In the genomic region with DNA sequence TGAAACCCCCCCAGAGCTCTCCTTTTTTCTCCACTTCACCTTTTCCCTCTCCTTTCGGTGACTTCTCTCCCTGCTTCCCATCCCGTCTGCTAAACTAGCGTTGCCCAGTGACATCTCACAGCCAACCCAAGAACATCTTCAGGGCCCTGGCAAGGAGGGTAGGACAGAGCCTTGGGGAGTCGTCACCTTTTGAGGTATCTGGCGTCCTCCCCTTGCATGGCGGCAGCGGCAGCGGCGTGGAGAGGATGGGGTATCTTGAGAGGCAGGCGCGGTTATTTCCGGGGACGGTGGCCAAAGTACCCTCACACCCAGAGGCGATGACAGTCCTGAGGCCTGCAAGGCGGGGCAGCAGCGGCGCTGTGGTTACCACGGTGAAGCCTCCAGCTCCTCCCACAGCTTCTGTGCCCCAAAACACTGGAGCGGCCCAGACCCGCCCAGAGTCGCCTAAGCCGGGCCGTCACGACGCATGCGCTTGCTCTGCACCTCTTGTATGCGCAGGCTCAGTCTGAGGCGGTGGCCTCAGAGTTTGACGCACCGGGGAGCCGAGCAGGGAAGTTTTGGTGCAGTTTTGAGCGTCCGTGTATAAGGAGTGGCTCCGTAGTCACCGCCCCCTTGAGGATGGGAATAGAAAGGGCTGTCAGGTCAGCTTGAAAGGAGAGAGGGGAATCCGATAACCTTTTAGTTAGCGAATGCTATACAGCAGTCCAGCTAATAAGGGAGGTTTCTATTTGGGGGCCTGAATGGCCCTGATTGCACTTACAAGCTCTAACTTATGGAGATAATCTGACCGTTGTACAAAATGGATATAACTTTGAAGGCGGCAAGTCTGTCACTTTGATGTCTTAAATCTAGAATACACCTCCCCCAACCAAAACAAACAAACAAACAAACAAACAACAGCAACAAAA, we compare ENCODE assay signal across 8 cellular contexts. TPM values are rescaled to one million over a fixed set of nuclear protein-coding genes. Genes with fewer than 3 reads are reported as not detected.
DNase-seq lines count a peak whose midpoint lies in the region; FAIRE-seq and TF ChIP-seq lines count a peak whose summit lies in the region.

A gene (minus strand): TSS at position 446 of the 908 bp plus-strand sequence. CDS start 228 bp downstream, at position 218.

- TF ChIP-seq EP300 in stomach (IDR thresholded peaks at IDR 0.05): no peak

- peak; percentile 99 for FAIRE-seq in H54 (lab: Jason Lieb, UNC)

- H3K36me3 ChIP-seq in Loucy (ENCODE audit: insufficient read depth, low read length) (no peaks in the 10 kb centered on the region), stomach (no peaks in the 10 kb centered on the region)

- H3K9ac ChIP-seq in Loucy (ENCODE audit: low read depth, low read length, poor library complexity, severe bottlenecking): peak within 1 kb of the TSS; percentile 78

- H3K4me2 ChIP-seq in Loucy (ENCODE audit: low read depth, low read length, poor library complexity, severe bottlenecking): peak within 1 kb of the TSS; percentile 99

- H3K9me3 Mint-ChIP-seq in nephron progenitor cell: peaks cover 35% of the 10 kb centered on the region

- peaks cover 32% of the 10 kb centered on the region for H3K4me1 Mint-ChIP-seq in nephron progenitor cell

- peak within 1 kb of the TSS; percentile 92 for H3K4me3 Mint-ChIP-seq in nephron progenitor cell

- no peaks in the 10 kb centered on the region for H3K27me3 Mint-ChIP-seq in nephron progenitor cell (ENCODE audit: low read depth, poor library complexity)

- TF ChIP-seq POLR2A in H54 (IDR thresholded peaks at IDR 0.05; ENCODE audit: low read depth, low read length) (peak; percentile 65), stomach (IDR thresholded peaks at IDR 0.05) (peak in 2 of 4 donors; percentile 6 to 36)

- peak within 1 kb of the TSS; percentile 91 for H2AFZ ChIP-seq in Loucy (ENCODE audit: low read length)

- 0 to 1% (median 1%) methylated on average over 33 to 39 of the region's 39 CpGs for WGBS in stomach, 5 donors

- DNase-seq in ELR (ENCODE audit: low read depth) (peak; percentile 98), H54 (ENCODE audit: insufficient read length, low spot score) (peak; percentile 75), SHP77 (lab: John Stamatoyannopoulos, UW) (peak; percentile 97 to 98), fibroblast of the aortic adventitia (ENCODE audit: low read depth) (peak; percentile 97), nephron progenitor cell (peak; percentile 96), stomach (peak; percentile 96)
- peak; percentile 98 for DNase-seq in activated effector memory CD4-positive, alpha-beta T cell treated with anti-CD3 and anti-CD28 coated beads, Interleukin-2, amount 50 U/mL, for 16 hours

- H4K20me1 ChIP-seq in Loucy (ENCODE audit: insufficient read depth, low read length, poor library complexity, severe bottlenecking): no peaks in the 10 kb centered on the region

- peaks cover 12% of the 10 kb centered on the region for H3K36me3 Mint-ChIP-seq in nephron progenitor cell (ENCODE audit: low read depth)

- peaks cover 24% of the 10 kb centered on the region for H3K79me2 ChIP-seq in Loucy (ENCODE audit: insufficient read depth, low read length)

- peak within 1 kb of the TSS; percentile 66 to 87 (median 81) for H3K27ac ChIP-seq in stomach

- peaks cover 9% of the 10 kb centered on the region; the same call in 1 of the 2 replicates for H3K9me3 ChIP-seq in Loucy (ENCODE audit: insufficient read depth, low read depth, low read length)
- peaks cover 0 to 14% (median 4%) of the 10 kb centered on the region in 4 donors for H3K9me3 ChIP-seq in stomach

- no peaks in the 10 kb centered on the region for H3K27me3 ChIP-seq in Loucy (ENCODE audit: insufficient read depth, low read length, poor library complexity, severe bottlenecking)
- no peaks in the 10 kb centered on the region for H3K27me3 ChIP-seq in stomach

- H3K4me3 ChIP-seq in Loucy (ENCODE audit: low read length, poor library complexity, severe bottlenecking) (peak within 1 kb of the TSS; percentile 93), fibroblast of the aortic adventitia (ENCODE audit: low read depth, low read length) (peak within 1 kb of the TSS; percentile 97), stomach (peak within 1 kb of the TSS; percentile 67 to 83 (median 79))

- peak within 1 kb of the TSS; percentile 97 for H3K27ac Mint-ChIP-seq in nephron progenitor cell

- H3K4me1 ChIP-seq in Loucy (ENCODE audit: insufficient read depth, low read length, poor library complexity, severe bottlenecking) (peaks cover 44% of the 10 kb centered on the region), stomach (peaks cover 7 to 38% (median 20%) of the 10 kb centered on the region in 4 donors)

- no peaks in the 10 kb centered on the region for H3K9me2 ChIP-seq in Loucy (replicated peaks; ENCODE audit: low read depth, low read length)

- peaks cover 2% of the 10 kb centered on the region; the same call in 1 of the 2 replicates for H3F3A ChIP-seq in Loucy (ENCODE audit: low read depth)

- TF ChIP-seq CTCF in Loucy (conservative IDR thresholded peaks at IDR 0.05; ENCODE audit: low read length) (peak; percentile 62), fibroblast of the aortic adventitia (IDR thresholded peaks at IDR 0.05; ENCODE audit: insufficient read depth, low read length) (peak; percentile 64), nephron progenitor cell (IDR thresholded peaks at IDR 0.05) (peak; percentile 40), stomach (IDR thresholded peaks at IDR 0.05) (peak in 5 of 7 experiments; percentile 17 to 68 (median 21))

- intact Hi-C loops in stomach (cut with DNase I; ENCODE audit: low total_unique reads): no loop called here

RNA-seq across cellular contexts. Expression of the gene that starts here (rescaled TPM):
- 39.8 and 47.3 TPM in 2 replicates for total RNA-seq in fibroblast of the aortic adventitia (ENCODE audit: low replicate concordance)
- total RNA-seq in stomach: 10 to 100 TPM in 4 of 5 donors, 1 to 10 TPM in 1; 9.7 to 40.9 (median 16.3) TPM
- 1 to 10 TPM; 6.3 to 7.5 (median 7.5) TPM for polyA plus RNA-seq in stomach

Comparison
In these comparisons a context has a peak if more than half of its experiments do, and no peak if none do; other contexts are left out.
1. Peak in every context shown above with its lines: DNase-seq, H3K4me3 ChIP-seq and H3K27ac ChIP-seq.